ENCODE assay signal across 9 cellular contexts in genomic region chr17:43418441-43419374, GRCh38. TPM values are rescaled to one million over a fixed set of nuclear protein-coding genes. Genes with fewer than 3 reads are reported as not detected.
DNase-seq lines count a peak whose midpoint lies in the region; ATAC-seq and TF ChIP-seq lines count a peak whose summit lies in the region.
"Had no signal": no experiment of that assay in that cellular context is flagged by ENCODE, and none has a peak within 500 bp of the region (broad histone marks: within the 10 kb centered on the region; RNA-seq: fewer than 3 reads in every experiment).

No MANE protein-coding gene starts in this region.

- WGBS in upper lobe of left lung, 2 donors = 78 to 86% methylated on average over 14 to 18 of the region's 18 CpGs

- H3K4me1 Mint-ChIP-seq in GM23338 = no peaks in the 10 kb centered on the region

- TF ChIP-seq POLR2A in upper lobe of left lung (IDR thresholded peaks at IDR 0.05) = no peak

- ATAC-seq in GM23338 = peak; percentile 74
- peak; percentile 26 to 91 for ATAC-seq in upper lobe of left lung (ENCODE audit: low FRiP score in 2 of 2)

- H3K9me3 Mint-ChIP-seq in GM23338 = no peaks in the 10 kb centered on the region

- DNase-seq in GM23338 (ENCODE audit: low spot score) (peak; percentile 8), NCI-H2227 (lab: John Stamatoyannopoulos, UW; ENCODE audit: unreplicated experiment) (peak; percentile 78), astrocyte of the cerebellum (ENCODE audit: low read depth) (peak; percentile 56), iris pigment epithelial cell (ENCODE audit: low read depth) (peak; percentile 92), upper lobe of left lung (no peak), NCI-H510A (lab: John Stamatoyannopoulos, UW) (no peak), GM13977 (ENCODE audit: low spot score) (no peak), NAMALWA (ENCODE audit: low spot score) (no peak)

- no peaks in the 10 kb centered on the region for H3F3A ChIP-seq in GM23338 (replicated peaks; ENCODE audit: low read depth)

- H3K4me3 ChIP-seq in GM23338 (no peak overlapping the region), astrocyte of the cerebellum (ENCODE audit: low read depth, low read length) (no peak overlapping the region), upper lobe of left lung (no peak overlapping the region)

- H3K79me2 ChIP-seq in GM23338 (replicated peaks; ENCODE audit: insufficient read depth) = no peaks in the 10 kb centered on the region

- TF ChIP-seq CTCF in GM23338 (conservative IDR thresholded peaks at IDR 0.05; ENCODE audit: low read depth in 2 of 2) (no peak), astrocyte of the cerebellum (IDR thresholded peaks at IDR 0.05; ENCODE audit: low read depth, low read length, missing control alignments) (no peak), upper lobe of left lung (IDR thresholded peaks at IDR 0.05) (no peak), GM13977 (IDR thresholded peaks at IDR 0.05; ENCODE audit: extremely low read depth, insufficient read depth, missing control alignments) (no peak)

- H3K36me3 ChIP-seq in GM23338 (ENCODE audit: insufficient read depth) (no peaks in the 10 kb centered on the region), upper lobe of left lung (no peaks in the 10 kb centered on the region)

- H3K9me2 ChIP-seq in GM23338 (ENCODE audit: insufficient read depth) = 0 out of 2 replicates have a peak, but pooled peaks cover 4% of the 10 kb centered on the region

- H3K27me3 ChIP-seq in GM23338 (ENCODE audit: insufficient read depth) (no peaks in the 10 kb centered on the region), upper lobe of left lung (no peaks in the 10 kb centered on the region)

- H3K27me3 Mint-ChIP-seq in GM23338 (ENCODE audit: insufficient read depth, low read depth, poor library complexity) = peaks cover 4% of the 10 kb centered on the region

- peak overlapping the region; percentile 87 for H2AFZ ChIP-seq in GM23338

- TF ChIP-seq EP300 in upper lobe of left lung (IDR thresholded peaks at IDR 0.05) = no peak

- no peaks in the 10 kb centered on the region for H3K36me3 Mint-ChIP-seq in GM23338 (ENCODE audit: low read depth)

- in situ Hi-C loops in astrocyte of the cerebellum (cut with HindIII; ENCODE audit: low sequenced_read_pairs) = no loop called here
- in situ Hi-C loops in GM13977 (cut with MboI; ENCODE audit: low pct_unique_long_range_greater_than_20kb, low sequenced_read_pairs, unreplicated experiment) = no loop called here

- H3K4me3 Mint-ChIP-seq in GM23338 = no peak overlapping the region

- H4K20me1 ChIP-seq in GM23338 (replicated peaks; ENCODE audit: insufficient read depth) = no peaks in the 10 kb centered on the region

- H3K4me2 ChIP-seq in GM23338 = no peak overlapping the region
- H3K4me2 ChIP-seq: KMS-11 had no signal

- H3K27ac ChIP-seq in GM23338 (ENCODE audit: low read depth) (no peak overlapping the region), upper lobe of left lung (peak overlapping the region in 3 of 4 donors; percentile 18 to 69 (median 56))
- H3K27ac ChIP-seq: KMS-11 had no signal

- H3K4me1 ChIP-seq in GM23338 (ENCODE audit: insufficient read depth) (0 out of 2 replicates have a peak, but pooled peaks cover 6% of the 10 kb centered on the region), upper lobe of left lung (peaks cover 17 to 23% (median 20%) of the 10 kb centered on the region in 4 donors)

- no peak overlapping the region; the same call in 1 of the 2 replicates for H3K27ac Mint-ChIP-seq in GM23338

- H3K9me3 ChIP-seq in upper lobe of left lung = no peaks in the 10 kb centered on the region

TF ChIP-seq in GM23338, 12 proteins besides CTCF, POLR2A, EP300 and RAD21 (continues in another document):
- TF ChIP-seq NANOG (IDR thresholded peaks at IDR 0.05; ENCODE audit: borderline replicate concordance) (no peak), ZNF462 (CRISPR knock-in tag; IDR thresholded peaks at IDR 0.05) (no peak), EZH2 (IDR thresholded peaks at IDR 0.05; ENCODE audit: low read depth, unreplicated experiment) (no peak), ZNF331 (CRISPR knock-in tag; IDR thresholded peaks at IDR 0.05; ENCODE audit: low read depth) (no peak), ZNF114 (CRISPR knock-in tag; IDR thresholded peaks at IDR 0.05) (no peak), JUNB (IDR thresholded peaks at IDR 0.05; ENCODE audit: unreplicated experiment) (no peak), POLR2AphosphoS5 (IDR thresholded peaks at IDR 0.05; ENCODE audit: low read depth) (no peak)

RNA-seq across cellular contexts. Expression of gene ARL4D, which starts 19.9 kb away (rescaled TPM):
- total RNA-seq in GM23338 (2014; rRNA removed; shearing (Covaris generic)) = 7.2 and 8.7 TPM in 2 replicates
- polyA plus RNA-seq in GM23338 (2016; fragmentation: Nextera tagmentation; extraction: Ambion mirVana) = 9.5 and 11.5 TPM in 2 replicates
- total RNA-seq in upper lobe of left lung = 10 to 100 TPM in 2 of 6 donors, 1 to 10 TPM in 4; 6.5 to 24.2 (median 9.4) TPM

Comparison
In these comparisons a context has a peak if more than half of its experiments do, and no peak if none do; other contexts are left out.
1. DNase-seq: peak in GM23338 (single experiment), NCI-H2227 (single experiment), astrocyte of the cerebellum (single experiment) and iris pigment epithelial cell (single experiment); none in upper lobe of left lung (0 of 2), NCI-H510A (single experiment), GM13977 (single experiment) and NAMALWA (single experiment).